ENCODE assay signal across 1 cellular context in the genomic region with DNA sequence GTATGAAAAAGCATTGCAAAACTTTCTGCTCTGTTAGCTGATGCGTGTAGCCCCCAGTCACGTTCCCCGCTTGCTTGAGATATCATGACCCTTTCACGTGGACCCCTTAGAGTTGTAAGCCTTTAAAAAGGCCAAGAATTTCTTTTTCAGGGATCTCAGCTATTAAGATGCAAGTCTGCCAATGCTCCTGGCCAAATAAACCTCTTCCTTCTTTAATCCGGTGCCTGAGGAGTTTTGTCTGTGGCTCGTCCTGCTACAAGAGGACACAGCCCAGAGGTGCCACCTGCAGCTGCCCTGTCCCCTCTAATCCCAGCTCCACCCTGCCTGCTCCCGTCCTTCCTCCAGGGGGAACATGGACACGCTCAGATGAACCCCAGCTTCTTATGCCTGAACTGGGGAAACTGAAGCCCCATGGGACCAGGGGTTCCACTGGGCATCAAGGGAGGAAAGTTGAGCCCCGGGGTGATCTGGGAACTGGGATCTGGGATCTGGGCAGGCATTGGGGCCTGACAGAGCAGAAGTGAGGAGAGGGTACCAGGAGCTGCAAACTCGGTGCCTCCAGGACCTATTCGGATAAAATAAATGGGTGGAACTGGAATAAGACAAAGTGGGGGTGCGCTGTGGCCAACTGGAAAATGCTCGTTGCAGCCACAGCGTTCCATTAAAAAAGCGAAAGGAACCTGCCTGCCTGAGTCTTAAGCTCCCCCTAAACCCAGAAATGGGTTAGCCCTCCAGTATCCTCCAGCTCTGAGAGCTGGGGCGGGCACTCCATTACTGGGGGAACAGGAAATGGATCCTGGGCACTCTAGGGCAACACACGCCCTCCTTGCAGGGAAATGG.
TF ChIP-seq lines count a peak whose summit lies in the region.

No MANE protein-coding gene starts in this region.

TF ChIP-seq in GM12878, 131 proteins besides CTCF, POLR2A, EP300 and RAD21:
- TF ChIP-seq TCF7 (IDR thresholded peaks at IDR 0.05; ENCODE audit: borderline replicate concordance): no peak
- TF ChIP-seq BCL11A (IDR thresholded peaks at IDR 0.05; ENCODE audit: low read depth, low read length): no peak
- TF ChIP-seq, protein P1, sequence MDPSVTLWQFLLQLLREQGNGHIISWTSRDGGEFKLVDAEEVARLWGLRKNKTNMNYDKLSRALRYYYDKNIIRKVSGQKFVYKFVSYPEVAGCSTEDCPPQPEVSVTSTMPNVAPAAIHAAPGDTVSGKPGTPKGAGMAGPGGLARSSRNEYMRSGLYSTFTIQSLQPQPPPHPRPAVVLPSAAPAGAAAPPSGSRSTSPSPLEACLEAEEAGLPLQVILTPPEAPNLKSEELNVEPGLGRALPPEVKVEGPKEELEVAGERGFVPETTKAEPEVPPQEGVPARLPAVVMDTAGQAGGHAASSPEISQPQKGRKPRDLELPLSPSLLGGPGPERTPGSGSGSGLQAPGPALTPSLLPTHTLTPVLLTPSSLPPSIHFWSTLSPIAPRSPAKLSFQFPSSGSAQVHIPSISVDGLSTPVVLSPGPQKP (IDR thresholded peaks at IDR 0.05; ENCODE audit: low read depth, low read length): no peak
- peak; percentile 38; the same call in 1 of the 2 replicates for TF ChIP-seq PAX5 (IDR thresholded peaks at IDR 0.05; ENCODE audit: borderline replicate concordance, low read depth, low read length)
- TF ChIP-seq ZSCAN29 (IDR thresholded peaks at IDR 0.05): no peak
- TF ChIP-seq EED (IDR thresholded peaks at IDR 0.05; ENCODE audit: low read depth): no peak
- 0 out of 2 replicates have a peak, but pooled peaks have one; percentile 60 for TF ChIP-seq CBX5 (IDR thresholded peaks at IDR 0.05; ENCODE audit: low read depth)
- TF ChIP-seq RB1 (IDR thresholded peaks at IDR 0.05; ENCODE audit: borderline replicate concordance): no peak
- TF ChIP-seq TAF1 (IDR thresholded peaks at IDR 0.05; ENCODE audit: borderline replicate concordance, low read depth, low read length): no peak
- no peak for TF ChIP-seq MTA3 (IDR thresholded peaks at IDR 0.05; ENCODE audit: borderline replicate concordance, low read length)
- TF ChIP-seq YY1 (IDR thresholded peaks at IDR 0.05; ENCODE audit: low read depth, low read length): no peak
- TF ChIP-seq MYB (IDR thresholded peaks at IDR 0.05; ENCODE audit: borderline replicate concordance, low read depth, low read length): no peak
TF ChIP-seq in GM12878: peak in this region for 2.
